8 cellular contexts compared by ENCODE assay signal in the genomic region with DNA sequence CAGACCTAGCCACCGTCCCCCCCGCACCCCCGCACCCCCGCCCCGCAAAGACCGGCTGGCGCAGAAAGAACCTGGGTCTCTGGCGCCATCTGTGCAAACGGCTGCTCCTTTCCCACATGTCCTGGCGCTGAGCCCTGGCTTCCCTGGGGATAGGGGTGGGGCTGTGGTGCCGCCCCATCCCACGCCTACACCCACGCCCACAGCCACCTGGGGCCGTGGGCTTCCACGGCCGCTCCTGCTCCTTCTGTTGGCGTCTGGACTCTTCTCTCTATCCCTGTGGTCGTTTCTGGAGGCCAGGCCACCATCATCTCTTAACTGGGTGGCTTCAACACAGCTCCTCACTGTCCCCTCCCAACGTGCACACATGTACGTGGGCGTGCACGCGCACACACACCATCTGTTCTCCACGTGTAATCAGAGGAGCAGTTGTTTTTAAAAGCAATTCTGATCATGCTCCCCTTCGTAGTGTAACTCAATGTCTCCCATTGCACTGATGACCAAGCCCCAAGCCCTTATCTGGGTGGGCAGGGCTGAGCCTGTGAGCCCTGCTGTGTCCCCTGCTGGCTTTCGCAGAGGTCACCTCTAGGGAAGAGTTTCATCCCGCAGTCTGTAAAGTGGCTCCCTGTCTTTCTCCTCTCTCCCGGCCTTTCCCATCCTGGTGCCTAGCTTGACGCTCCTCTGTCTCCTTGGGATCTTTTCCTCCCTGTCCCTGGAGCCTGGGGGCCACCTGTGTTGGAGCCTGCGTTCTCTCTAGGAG. TPM values are rescaled to one million over a fixed set of nuclear protein-coding genes. Genes with fewer than 3 reads are reported as not detected.
DNase-seq lines count a peak whose midpoint lies in the region; ATAC-seq and TF ChIP-seq lines count a peak whose summit lies in the region.

No MANE protein-coding gene starts in this region.

- H3K9me3 ChIP-seq in SK-N-MC (ENCODE audit: low read depth, low read length) (no peaks in the 10 kb centered on the region), heart right ventricle (no peaks in the 10 kb centered on the region)

- peak overlapping the region; percentile 59 for H3K4me3 ChIP-seq in SK-N-MC
- no peak overlapping the region for H3K4me3 ChIP-seq in heart right ventricle

- H3K4me1 ChIP-seq in heart right ventricle, result peaks cover 0 to 17% (median 8%) of the 10 kb centered on the region in 9 donors

- peaks cover 8 to 26% of the 10 kb centered on the region in 2 donors for H3K36me3 Mint-ChIP-seq in activated T-cell treated with anti-CD3 and anti-CD28 coated beads, Interleukin-2, amount 50 U/mL, for 72 hours (ENCODE audit: insufficient read depth in 2 of 2)
- H3K36me3 Mint-ChIP-seq in type B pancreatic cell, result no peaks in the 10 kb centered on the region

- H3K27me3 ChIP-seq in heart right ventricle, result peaks cover 0 to 15% (median 3%) of the 10 kb centered on the region in 7 donors

- TF ChIP-seq CTCF in heart right ventricle (IDR thresholded peaks at IDR 0.05) (peak in 4 of 9 donors; percentile 2 to 35 (median 30)), type B pancreatic cell (conservative IDR thresholded peaks at IDR 0.05) (peak; percentile 46)

- H3K27ac ChIP-seq in SK-N-MC (no peak overlapping the region), heart right ventricle (no peak overlapping the region)

- WGBS in heart right ventricle, 2 donors, result 18 to 19% methylated on average over 26 to 30 of the region's 30 CpGs

- no peaks in the 10 kb centered on the region for H3K27me3 Mint-ChIP-seq in activated T-cell treated with anti-CD3 and anti-CD28 coated beads, Interleukin-2, amount 50 U/mL, for 72 hours (ENCODE audit: low read depth)
- H3K27me3 Mint-ChIP-seq in type B pancreatic cell, result peaks cover 55% of the 10 kb centered on the region

- peak overlapping the region; percentile 94 for H3K27ac Mint-ChIP-seq in activated T-cell treated with anti-CD3 and anti-CD28 coated beads, Interleukin-2, amount 50 U/mL, for 72 hours
- H3K27ac Mint-ChIP-seq in type B pancreatic cell, result no peak overlapping the region

- no peaks in the 10 kb centered on the region for H3K9me3 Mint-ChIP-seq in activated T-cell treated with anti-CD3 and anti-CD28 coated beads, Interleukin-2, amount 50 U/mL, for 72 hours
- no peaks in the 10 kb centered on the region for H3K9me3 Mint-ChIP-seq in type B pancreatic cell

- H3K9ac ChIP-seq in SK-N-MC (ENCODE audit: insufficient read length), result no peak overlapping the region

- H3K4me1 Mint-ChIP-seq in activated T-cell treated with anti-CD3 and anti-CD28 coated beads, Interleukin-2, amount 50 U/mL, for 72 hours (ENCODE audit: low read depth), result peaks cover 53% of the 10 kb centered on the region
- H3K4me1 Mint-ChIP-seq in type B pancreatic cell (ENCODE audit: unreplicated experiment), result no peaks in the 10 kb centered on the region

- H3K4me3 Mint-ChIP-seq in activated T-cell treated with anti-CD3 and anti-CD28 coated beads, Interleukin-2, amount 50 U/mL, for 72 hours, result peak overlapping the region; percentile 65 to 79
- no peak overlapping the region for H3K4me3 Mint-ChIP-seq in type B pancreatic cell

- intact Hi-C loops in heart right ventricle (cut with DNase I), result loop anchor here (5.0 to 10.0 kb wide), 8 partner anchors 87 to 249 kb away; a partner anchor contains a TSS

- no peak for DNase-seq in activated T-cell treated with anti-CD3 and anti-CD28 coated beads, Interleukin-2, amount 50 U/mL, for 72 hours
- no peak for DNase-seq in activated T-cell treated with anti-CD3 and anti-CD28 coated beads, Interleukin-2, amount 50 U/mL, for 48 hours
- DNase-seq in SK-N-MC (ENCODE audit: low read depth, low spot score) (no peak), heart right ventricle (peak in 1 of 2 donors; percentile 38), type B pancreatic cell (ENCODE audit: extremely low spot score, unreplicated experiment) (no peak), SIG-M5 (lab: John Stamatoyannopoulos, UW) (no peak)
- DNase-seq in activated CD4-positive, alpha-beta T cell treated with anti-CD3 and anti-CD28 coated beads for 1 hour, result no peak

- H3K36me3 ChIP-seq in SK-N-MC (ENCODE audit: insufficient read depth, low read length), result no peaks in the 10 kb centered on the region
- H3K36me3 ChIP-seq in heart right ventricle, result peaks cover 0 to 38% (median 0%) of the 10 kb centered on the region in 9 donors

- ATAC-seq in activated T-cell treated with anti-CD3 and anti-CD28 coated beads, Interleukin-2, amount 50 U/mL, for 72 hours (replicated peaks in 1 of 2), result peak in 1 of 2 donors; percentile 2
- peak; percentile 16 to 78 (median 60) for ATAC-seq in heart right ventricle
- ATAC-seq in HG02623 (IDR thresholded peaks at IDR 0.05; ENCODE audit: unreplicated experiment), result no peak

RNA-seq across cellular contexts. Expression of a gene that starts 31.9 kb away (rescaled TPM):
- 10 to 100 TPM; 10.4 to 10.5 TPM for total RNA-seq in activated T-cell treated with anti-CD3 and anti-CD28 coated beads, Interleukin-2, amount 50 U/mL, for 72 hours
- 1 to 10 TPM in 1 of 10 donors, under 1 TPM in 9; 0.12 to 2.8 (median 0.46) TPM for total RNA-seq in heart right ventricle
- polyA plus RNA-seq in heart right ventricle, result under 1 TPM; 0.15 to 0.67 TPM
- 11.7 and 23.1 TPM in 2 replicates for total RNA-seq in type B pancreatic cell (ENCODE audit: low replicate concordance)
